ENCODE assay signal across 20 cellular contexts in the genomic region with DNA sequence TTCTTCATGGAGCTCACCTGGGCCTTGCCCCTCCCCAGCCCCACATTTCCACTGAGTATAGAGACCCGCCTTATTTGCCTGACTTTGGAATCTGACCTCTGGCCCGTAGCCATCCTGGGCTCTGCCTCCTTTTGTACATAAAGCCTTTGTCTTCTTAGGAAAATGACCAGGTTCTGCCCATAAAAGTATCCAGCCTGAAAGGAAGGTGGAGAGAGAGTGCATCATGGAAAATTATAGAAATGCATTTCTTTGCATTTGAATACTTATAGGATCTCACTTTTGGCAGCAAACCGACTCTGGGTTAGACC. TPM values are rescaled to one million over a fixed set of nuclear protein-coding genes. Genes with fewer than 3 reads are reported as not detected.
"Had no signal": no experiment of that assay in that cellular context is flagged by ENCODE, and none has a peak within 500 bp of the region (broad histone marks: within the 10 kb centered on the region; RNA-seq: fewer than 3 reads in every experiment).

No MANE protein-coding gene starts in this region.

- H3K27ac ChIP-seq: coronary artery, lower lobe of right lung, thyroid gland, vagina, VCaP had no signal

- H3K4me3 ChIP-seq: coronary artery, lower lobe of right lung, thyroid gland, vagina had no signal

- H3K9me3 ChIP-seq: lower lobe of right lung, thyroid gland, vagina had no signal

- H3K27ac Mint-ChIP-seq: activated naive CD8-positive, alpha-beta T cell treated with anti-CD3 and anti-CD28 coated beads for 36 hours; activated T-helper 1 cell treated with anti-CD3 and anti-CD28 coated beads, Interleukin-12 subunit alpha, Interleukin-12 subunit beta, Interleukin-2, Interleukin-4 antibody, amounts not matched to agents 30 ng/mL and 10 ng/mL and 1 ng/mL, durations not matched to agents 14 hours and 24 hours and 36 hours; brain had no signal

- H3K9me3 Mint-ChIP-seq: activated naive CD8-positive, alpha-beta T cell treated with anti-CD3 and anti-CD28 coated beads for 36 hours; activated T-helper 1 cell treated with anti-CD3 and anti-CD28 coated beads, Interleukin-12 subunit alpha, Interleukin-12 subunit beta, Interleukin-2, Interleukin-4 antibody, amounts not matched to agents 30 ng/mL and 10 ng/mL and 1 ng/mL, durations not matched to agents 14 hours and 24 hours and 36 hours; brain; neural crest cell; stimulated activated effector memory CD8-positive, alpha-beta T cell treated with anti-CD3 and anti-CD28 coated beads, Interleukin-12 subunit alpha, Interleukin-12 subunit beta, amount 100 ng/mL, for 72 hours had no signal

- H3K4me3 Mint-ChIP-seq: activated naive CD8-positive, alpha-beta T cell treated with anti-CD3 and anti-CD28 coated beads for 36 hours; activated T-helper 1 cell treated with anti-CD3 and anti-CD28 coated beads, Interleukin-12 subunit alpha, Interleukin-12 subunit beta, Interleukin-2, Interleukin-4 antibody, amounts not matched to agents 30 ng/mL and 10 ng/mL and 1 ng/mL, durations not matched to agents 14 hours and 24 hours and 36 hours; brain; neural crest cell; stimulated activated effector memory CD8-positive, alpha-beta T cell treated with anti-CD3 and anti-CD28 coated beads, Interleukin-12 subunit alpha, Interleukin-12 subunit beta, amount 100 ng/mL, for 72 hours had no signal

- H3K36me3 Mint-ChIP-seq: activated naive CD8-positive, alpha-beta T cell treated with anti-CD3 and anti-CD28 coated beads for 36 hours; brain; stimulated activated effector memory CD8-positive, alpha-beta T cell treated with anti-CD3 and anti-CD28 coated beads, Interleukin-12 subunit alpha, Interleukin-12 subunit beta, amount 100 ng/mL, for 72 hours had no signal

- H3K27me3 ChIP-seq: thyroid gland, vagina had no signal

- H3K27me3 Mint-ChIP-seq: activated naive CD8-positive, alpha-beta T cell treated with anti-CD3 and anti-CD28 coated beads for 36 hours; brain had no signal

- H3K36me3 ChIP-seq: lower lobe of right lung, thyroid gland, vagina had no signal

- ATAC-seq: stimulated activated effector memory CD8-positive, alpha-beta T cell treated with anti-CD3 and anti-CD28 coated beads, Interleukin-12 subunit alpha, Interleukin-12 subunit beta, amount 100 ng/mL, for 72 hours had no signal

- DNase-seq: activated CD4-positive, alpha-beta T cell treated with anti-CD3 and anti-CD28 coated beads for 4 hours; activated CD8-positive, alpha-beta memory T cell treated with anti-CD3 and anti-CD28 coated beads, Interleukin-2, amount 50 U/mL, for 48 hours; activated naive CD8-positive, alpha-beta T cell treated with anti-CD3 and anti-CD28 coated beads for 36 hours; amygdala; central memory CD4-positive, alpha-beta T cell; effector CD8-positive, alpha-beta T cell; foreskin melanocyte; kidney glomerular epithelial cell; lower lobe of right lung; thyroid gland had no signal

- H3K4me1 Mint-ChIP-seq: stimulated activated effector memory CD8-positive, alpha-beta T cell treated with anti-CD3 and anti-CD28 coated beads, Interleukin-12 subunit alpha, Interleukin-12 subunit beta, amount 100 ng/mL, for 72 hours had no signal

RNA-seq across cellular contexts. Expression of a gene that starts 3.6 kb away (rescaled TPM):
- total RNA-seq: activated naive CD8-positive, alpha-beta T cell treated with anti-CD3 and anti-CD28 coated beads for 36 hours; activated T-helper 1 cell treated with anti-CD3 and anti-CD28 coated beads, Interleukin-12 subunit alpha, Interleukin-12 subunit beta, Interleukin-2, Interleukin-4 antibody, amounts not matched to agents 30 ng/mL and 10 ng/mL and 1 ng/mL, durations not matched to agents 14 hours and 24 hours and 36 hours; fibroblast of lung; lower lobe of right lung; neural crest cell; osteoblast; pulmonary artery endothelial cell; thyroid gland; vagina had no signal
